ENCODE assay signal across 1 cellular context in the genomic region with DNA sequence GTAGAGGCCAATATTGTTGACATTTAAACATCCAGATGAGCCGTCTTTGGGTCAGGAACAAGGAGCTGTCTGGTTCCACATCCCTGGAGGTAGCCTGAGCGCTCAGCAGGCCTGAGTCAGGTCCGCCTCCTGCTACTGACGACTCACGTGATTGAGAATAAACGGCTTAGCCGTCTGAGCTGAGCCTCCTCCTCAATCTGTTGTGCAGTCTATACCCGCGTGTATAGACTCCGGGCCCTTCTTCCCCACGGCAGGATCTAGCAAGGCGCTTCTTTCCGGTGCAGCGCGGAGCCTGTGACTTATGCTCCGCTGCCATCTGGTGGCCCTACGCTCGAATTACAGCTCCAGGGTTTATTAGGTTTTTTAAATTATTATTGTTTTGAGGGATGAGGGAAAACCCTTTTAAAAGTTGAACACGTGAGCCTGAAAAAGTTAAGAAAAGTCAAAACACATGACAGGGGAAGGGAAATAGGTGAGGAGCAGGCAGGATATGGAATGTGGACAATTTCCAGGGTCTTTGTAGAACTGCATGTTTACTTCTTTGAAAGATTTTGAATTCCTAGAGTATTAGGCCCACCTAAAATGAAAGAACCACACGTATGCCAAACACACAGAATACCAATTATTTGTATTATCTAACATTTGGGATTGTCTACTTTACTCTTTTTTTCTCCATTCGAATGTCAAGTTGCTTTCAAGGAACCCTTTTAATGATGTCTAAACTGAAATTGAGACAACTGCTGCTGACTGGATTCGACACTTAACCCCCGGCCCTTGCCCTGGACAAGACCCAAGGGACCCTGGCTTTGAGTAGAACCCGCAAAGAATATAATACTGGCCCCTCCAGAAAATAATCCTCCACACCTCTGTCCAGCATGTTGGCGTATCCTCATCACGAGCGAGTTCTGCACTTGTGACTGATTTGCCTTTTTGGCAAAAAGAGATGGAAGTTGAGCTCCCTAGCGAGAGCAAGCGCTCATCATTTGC.
A peak's percentile ranks its signal among the peaks of the same experiment; 100 is the strongest.
TF ChIP-seq lines count a peak whose summit lies in the region.

No MANE protein-coding gene starts in this region.

TF ChIP-seq in H1, 55 proteins besides CTCF, POLR2A, EP300 and RAD21 (continued from another document):
- TF ChIP-seq CHD2 (IDR thresholded peaks at IDR 0.05; ENCODE audit: low read length) (no peak), TCF12 (IDR thresholded peaks at IDR 0.05; ENCODE audit: low read depth, low read length) (no peak), ASH2L (IDR thresholded peaks at IDR 0.05; ENCODE audit: low read length) (no peak), NRF1 (IDR thresholded peaks at IDR 0.05; ENCODE audit: low read depth, low read length) (no peak), SIX5 (IDR thresholded peaks at IDR 0.05; ENCODE audit: low read depth, low read length) (no peak), NANOG (IDR thresholded peaks at IDR 0.05; ENCODE audit: insufficient read depth, low read depth, low read length, poor library complexity, severe bottlenecking) (no peak), FOSL1 (IDR thresholded peaks at IDR 0.05; ENCODE audit: insufficient read depth, low read depth, low read length) (no peak), SUZ12 (IDR thresholded peaks at IDR 0.05; ENCODE audit: low read length) (no peak), YY1 (IDR thresholded peaks at IDR 0.05; ENCODE audit: low read depth, low read length) (no peak)
- TF ChIP-seq, protein P1, sequence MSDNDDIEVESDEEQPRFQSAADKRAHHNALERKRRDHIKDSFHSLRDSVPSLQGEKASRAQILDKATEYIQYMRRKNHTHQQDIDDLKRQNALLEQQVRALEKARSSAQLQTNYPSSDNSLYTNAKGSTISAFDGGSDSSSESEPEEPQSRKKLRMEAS (IDR thresholded peaks at IDR 0.05) = 0 out of 2 replicates have a peak, but pooled peaks have one; percentile 15
- TF ChIP-seq, protein P2, sequence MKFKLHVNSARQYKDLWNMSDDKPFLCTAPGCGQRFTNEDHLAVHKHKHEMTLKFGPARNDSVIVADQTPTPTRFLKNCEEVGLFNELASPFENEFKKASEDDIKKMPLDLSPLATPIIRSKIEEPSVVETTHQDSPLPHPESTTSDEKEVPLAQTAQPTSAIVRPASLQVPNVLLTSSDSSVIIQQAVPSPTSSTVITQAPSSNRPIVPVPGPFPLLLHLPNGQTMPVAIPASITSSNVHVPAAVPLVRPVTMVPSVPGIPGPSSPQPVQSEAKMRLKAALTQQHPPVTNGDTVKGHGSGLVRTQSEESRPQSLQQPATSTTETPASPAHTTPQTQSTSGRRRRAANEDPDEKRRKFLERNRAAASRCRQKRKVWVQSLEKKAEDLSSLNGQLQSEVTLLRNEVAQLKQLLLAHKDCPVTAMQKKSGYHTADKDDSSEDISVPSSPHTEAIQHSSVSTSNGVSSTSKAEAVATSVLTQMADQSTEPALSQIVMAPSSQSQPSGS (IDR thresholded peaks at IDR 0.05; ENCODE audit: low read length) = no peak
